In the genomic region with DNA sequence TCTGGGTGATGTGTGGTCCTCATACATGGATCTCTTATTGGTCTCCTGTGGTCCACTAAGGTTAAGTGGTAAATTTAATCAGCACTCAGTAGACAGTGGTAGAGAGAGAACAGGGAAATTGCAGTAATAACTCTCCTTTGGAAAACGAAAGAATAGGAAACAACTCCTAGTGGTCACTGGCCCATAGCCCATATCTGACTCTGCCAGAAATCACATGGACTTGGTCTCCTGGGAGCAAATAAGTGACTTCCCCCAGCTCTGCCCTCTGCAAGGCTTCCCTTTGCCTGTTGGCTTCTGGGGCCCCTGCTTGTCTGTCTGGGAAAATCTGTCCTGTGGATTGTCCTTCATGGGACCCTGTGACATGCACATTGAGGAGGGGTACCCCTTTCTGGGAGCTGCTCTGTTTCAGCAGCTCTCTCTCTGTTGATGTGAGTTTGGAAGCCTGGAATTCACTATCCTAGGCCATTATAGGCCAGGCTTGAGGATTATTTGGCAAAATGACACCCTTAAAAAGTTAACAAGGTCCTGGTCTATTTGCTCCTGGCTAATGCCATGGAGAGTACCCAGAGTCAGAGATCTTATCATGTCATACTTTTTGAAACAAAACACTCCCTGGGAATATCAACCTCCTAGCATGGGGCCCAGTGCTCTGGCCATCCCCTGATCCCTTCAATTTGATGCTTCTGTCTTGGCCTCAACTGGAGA, we compare ENCODE assay signal across 15 cellular contexts. TPM values are rescaled to one million over a fixed set of nuclear protein-coding genes. Genes with fewer than 3 reads are reported as not detected.
DNase-seq lines count a peak whose midpoint lies in the region; ATAC-seq and TF ChIP-seq lines count a peak whose summit lies in the region.
"Had no signal": no experiment of that assay in that cellular context is flagged by ENCODE, and none has a peak within 500 bp of the region (broad histone marks: within the 10 kb centered on the region; RNA-seq: fewer than 3 reads in every experiment).

No MANE protein-coding gene starts in this region.

- no peaks in the 10 kb centered on the region for H4K20me1 ChIP-seq in IMR-90 (ENCODE audit: insufficient read depth, low read length)

- H2AK9ac ChIP-seq in IMR-90 (replicated peaks; ENCODE audit: low read depth, low read length, poor library complexity): no peak overlapping the region

- ATAC-seq in IMR-90 (ENCODE audit: low read depth) (peak; percentile 82), GM18498 (IDR thresholded peaks at IDR 0.05; ENCODE audit: unreplicated experiment) (no peak)
- ATAC-seq: T-cell had no signal

- no peaks in the 10 kb centered on the region; the same call in 1 of the 2 replicates for H3K9me3 ChIP-seq in IMR-90 (ENCODE audit: control insufficient read depth, insufficient read depth, low read length)

- H2BK20ac ChIP-seq in IMR-90 (ENCODE audit: low read depth, low read length): peak overlapping the region; percentile 44; the same call in 1 of the 2 replicates

- no peak overlapping the region for H3K56ac ChIP-seq in IMR-90 (ENCODE audit: extremely low read depth, insufficient read depth, low read length)
- peak overlapping the region; percentile 34 for H3K56ac ChIP-seq in mesendoderm (ENCODE audit: low read length)

- no peak for TF ChIP-seq POLR2A in IMR-90 (IDR thresholded peaks at IDR 0.05; ENCODE audit: low read depth, low read length)

- intact Hi-C loops in IMR-90 (cut with micrococcal nuclease): no loop called here

- H4K8ac ChIP-seq in IMR-90 (ENCODE audit: low read depth in 2 of 2, low read length in 2 of 2) (peak overlapping the region in 1 of 2 experiments; percentile 12; a peak in 1 of 4 replicates), mesendoderm (ENCODE audit: low read depth, low read length) (no peak overlapping the region)

- peak overlapping the region; percentile 50; the same call in 1 of the 2 replicates for H3K14ac ChIP-seq in IMR-90 (replicated peaks; ENCODE audit: low read depth, low read length)

- no CpG with 5 or more reads among the region's 1 CpG for WGBS in IMR-90 (ENCODE audit: extremely low coverage in 2 of 2, insufficient read length in 1 of 2), 2 experiments
- WGBS in mesendoderm (ENCODE audit: extremely low coverage, insufficient coverage, low lambda C conversion rate): no CpG with 5 or more reads among the region's 1 CpG

- H2AK5ac ChIP-seq in IMR-90 (ENCODE audit: low read depth, low read length) (no peak overlapping the region), mesendoderm (ENCODE audit: low read length) (no peak overlapping the region)

- H3K4me1 ChIP-seq in IMR-90 (ENCODE audit: control insufficient read depth, insufficient read depth, low read length) (peaks cover 7% of the 10 kb centered on the region), mesendoderm (ENCODE audit: control insufficient read depth, low read depth, low read length) (no peaks in the 10 kb centered on the region)

- no peaks in the 10 kb centered on the region for H3K79me2 ChIP-seq in mesendoderm (ENCODE audit: control insufficient read depth, insufficient read depth, low read length)

- H3K9ac ChIP-seq in IMR-90 (ENCODE audit: low read depth, low read length) (no peak overlapping the region), mesendoderm (ENCODE audit: low read length) (no peak overlapping the region)

- no peak overlapping the region for H2BK5ac ChIP-seq in IMR-90 (ENCODE audit: low read depth, low read length, poor library complexity, severe bottlenecking)
- no peak overlapping the region for H2BK5ac ChIP-seq in mesendoderm (ENCODE audit: low read length)

- H2AFZ ChIP-seq in IMR-90 (replicated peaks; ENCODE audit: low read length, poor library complexity): peak overlapping the region; percentile 53

- no peaks in the 10 kb centered on the region for H3K36me3 ChIP-seq in IMR-90 (ENCODE audit: control insufficient read depth, insufficient read depth, low read length)
- H3K36me3 ChIP-seq in mesendoderm (ENCODE audit: control insufficient read depth, insufficient read depth, low read length): no peaks in the 10 kb centered on the region

- H3K4me2 ChIP-seq in IMR-90 (ENCODE audit: low read depth, low read length): no peak overlapping the region; the same call in 1 of the 2 replicates
- no peak overlapping the region for H3K4me2 ChIP-seq in mesendoderm (ENCODE audit: low read length)

- no peaks in the 10 kb centered on the region for H3K9me1 ChIP-seq in IMR-90 (ENCODE audit: insufficient read depth, low read length)

- H3K4ac ChIP-seq in IMR-90 (ENCODE audit: low read depth, low read length) (peak overlapping the region; percentile 46), mesendoderm (ENCODE audit: low read depth, low read length) (no peak overlapping the region)

- POLR2A ChIA-PET in IMR-90 (lab: Charles Lee; ENCODE audit: unreplicated experiment): no interaction called here

- BruUV-seq in IMR-90 (replicated peaks; lab: Mats Ljungman, UMichigan): no TSS peak

- in situ Hi-C loops in IMR-90 (cut with MboI; ENCODE audit: low sequenced_read_pairs): no loop called here

- CTCF ChIA-PET in IMR-90 (lab: Yijun Ruan, JAX): no interaction called here

- no peak overlapping the region for H3K27ac ChIP-seq in IMR-90 (ENCODE audit: insufficient read depth, low read length)
- H3K27ac ChIP-seq in mesendoderm (ENCODE audit: low read depth, low read length): no peak overlapping the region

- H3K27me3 ChIP-seq in IMR-90 (ENCODE audit: control insufficient read depth, insufficient read depth, low read length) (no peaks in the 10 kb centered on the region), mesendoderm (ENCODE audit: insufficient read depth, low read length, poor library complexity) (no peaks in the 10 kb centered on the region)

- peak overlapping the region; percentile 24; the same call in 1 of the 3 replicates for H2BK15ac ChIP-seq in IMR-90 (ENCODE audit: low read depth, low read length)
- H2BK15ac ChIP-seq in mesendoderm (replicated peaks; ENCODE audit: low read depth): no peak overlapping the region

- H3K79me1 ChIP-seq in IMR-90 (ENCODE audit: low read depth in 1 of 2, low read length in 2 of 2) (no peaks in the 10 kb centered on the region), mesendoderm (ENCODE audit: low read length) (no peaks in the 10 kb centered on the region)

- H2BK120ac ChIP-seq in IMR-90 (ENCODE audit: low read depth, low read length) (peak overlapping the region; percentile 56; the same call in 1 of the 2 replicates), mesendoderm (ENCODE audit: low read depth, low read length) (no peak overlapping the region)

- DNase-seq in AG08395 (ENCODE audit: low spot score): peak; percentile 89
- DNase-seq in IMR-90: peak; percentile 80
- peak; percentile 14 to 15 for DNase-seq in dermis microvascular lymphatic vessel endothelial cell (ENCODE audit: low read depth in 2 of 2)
- no peak for DNase-seq in mesendoderm
- no peak for DNase-seq in activated naive CD4-positive, alpha-beta T cell treated with Interleukin-2 at 50 U/mL for 16 hours
- DNase-seq in stimulated activated CD4-positive, alpha-beta T cell treated with anti-CD3 and anti-CD28 coated beads, Interleukin-12 subunit alpha, Interleukin-12 subunit beta, amount 100 ng/mL, for 4 hours: no peak
- DNase-seq in HuH-7 (ENCODE audit: low spot score): no peak
- DNase-seq: activated CD4-positive, alpha-beta T cell treated with anti-CD3 and anti-CD28 coated beads, Interleukin-2, amount 50 U/mL, for 4 hours; activated naive CD4-positive, alpha-beta T cell; CD4-positive, CD25-positive, alpha-beta regulatory T cell; NCI-H1694 treated with DMSO at 0.1 percent for 48 hours; T-cell; trophoblast cell had no signal

- H3K4me3 ChIP-seq in IMR-90 (ENCODE audit: insufficient read depth, low read depth, low read length): no peak overlapping the region
- no peak overlapping the region for H3K4me3 ChIP-seq in mesendoderm (ENCODE audit: low read length)

- H3K23ac ChIP-seq in IMR-90 (ENCODE audit: low read depth, low read length) (no peak overlapping the region), mesendoderm (ENCODE audit: low read length) (no peak overlapping the region)

- no peak overlapping the region; the same call in 1 of the 2 replicates for H4K5ac ChIP-seq in IMR-90 (ENCODE audit: low read depth, low read length)
- H4K5ac ChIP-seq in mesendoderm (ENCODE audit: low read length): no peak overlapping the region

- no peak for TF ChIP-seq CTCF in IMR-90 (conservative IDR thresholded peaks at IDR 0.05; ENCODE audit: low read depth, low read length)

- no peak overlapping the region for H4K91ac ChIP-seq in IMR-90 (ENCODE audit: insufficient read depth, low read depth, low read length)

- dilution Hi-C loops in IMR-90 (cut with HindIII; ENCODE audit: low sequenced_read_pairs, unreplicated experiment): no loop called here

- TF ChIP-seq RAD21 in IMR-90 (IDR thresholded peaks at IDR 0.05; ENCODE audit: low read length): no peak

- peak overlapping the region; percentile 86; the same call in 1 of the 2 replicates for H3K18ac ChIP-seq in IMR-90 (ENCODE audit: low read depth, low read length)
- no peak overlapping the region for H3K18ac ChIP-seq in mesendoderm (ENCODE audit: low read length)

TF ChIP-seq in IMR-90, 13 proteins besides CTCF, POLR2A, EP300 and RAD21 (continues in another document):
- TF ChIP-seq NFE2L2 (IDR thresholded peaks at IDR 0.05; ENCODE audit: low read depth, low read length) (no peak), CEBPB (IDR thresholded peaks at IDR 0.05; ENCODE audit: low read depth, low read length) (no peak), FOS (IDR thresholded peaks at IDR 0.05; ENCODE audit: low read depth, low read length) (no peak), CHD1 (IDR thresholded peaks at IDR 0.05; ENCODE audit: low read depth, low read length) (no peak), BHLHE40 (IDR thresholded peaks at IDR 0.05; ENCODE audit: low read depth, low read length) (no peak), RFX5 (IDR thresholded peaks at IDR 0.05; ENCODE audit: low read depth, low read length) (no peak), SMC3 (IDR thresholded peaks at IDR 0.05; ENCODE audit: low read depth, low read length) (no peak), MAFK (IDR thresholded peaks at IDR 0.05; ENCODE audit: low read depth, low read length) (no peak)
- TF ChIP-seq, protein P1, sequence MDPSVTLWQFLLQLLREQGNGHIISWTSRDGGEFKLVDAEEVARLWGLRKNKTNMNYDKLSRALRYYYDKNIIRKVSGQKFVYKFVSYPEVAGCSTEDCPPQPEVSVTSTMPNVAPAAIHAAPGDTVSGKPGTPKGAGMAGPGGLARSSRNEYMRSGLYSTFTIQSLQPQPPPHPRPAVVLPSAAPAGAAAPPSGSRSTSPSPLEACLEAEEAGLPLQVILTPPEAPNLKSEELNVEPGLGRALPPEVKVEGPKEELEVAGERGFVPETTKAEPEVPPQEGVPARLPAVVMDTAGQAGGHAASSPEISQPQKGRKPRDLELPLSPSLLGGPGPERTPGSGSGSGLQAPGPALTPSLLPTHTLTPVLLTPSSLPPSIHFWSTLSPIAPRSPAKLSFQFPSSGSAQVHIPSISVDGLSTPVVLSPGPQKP (IDR thresholded peaks at IDR 0.05; ENCODE audit: borderline replicate concordance, low read depth, low read length): no peak

RNA-seq across cellular contexts. Expression of gene HNF1B, which starts 58.0 kb away (rescaled TPM):
- total RNA-seq in IMR-90 (2012; rRNA removed): not detected in 2 replicates
- not detected in 2 replicates for polyA plus RNA-seq in IMR-90 (2012; rRNA removed)
- polyA plus RNA-seq in IMR-90 (2012; cell fraction: cytosol; rRNA removed): not detected in 2 replicates
- polyA plus RNA-seq in IMR-90 (2012; cell fraction: nucleus; rRNA removed; ENCODE audit: low replicate concordance): 0.05 TPM in 1 of 2 replicates, not detected in the other
- not detected in 2 replicates for total RNA-seq in dermis microvascular lymphatic vessel endothelial cell
- polyA plus RNA-seq in mesendoderm (2013, experiment 1 of 2): 0.24 TPM
- 0.22 TPM for polyA plus RNA-seq in mesendoderm (2013, experiment 2 of 2)
- total RNA-seq: CD4-positive, CD25-positive, alpha-beta regulatory T cell; mononuclear cell had no signal
- polyA plus RNA-seq: CD4-positive, CD25-positive, alpha-beta regulatory T cell had no signal

Comparison
In these comparisons a context has a peak if more than half of its experiments do, and no peak if none do; other contexts are left out.
1. DNase-seq: peak in AG08395 (single experiment), IMR-90 (single experiment) and dermis microvascular lymphatic vessel endothelial cell (2 of 2); none in mesendoderm (single experiment), activated naive CD4-positive, alpha-beta T cell treated with Interleukin-2 at 50 U/mL for 16 hours (single experiment), stimulated activated CD4-positive, alpha-beta T cell treated with anti-CD3 and anti-CD28 coated beads, Interleukin-12 subunit alpha, Interleukin-12 subunit beta, amount 100 ng/mL, for 4 hours (single experiment) and HuH-7 (single experiment).